9 cellular contexts compared by ENCODE assay signal in genomic region chr3:123025642-123026521, GRCh38. TPM values are rescaled to one million over a fixed set of nuclear protein-coding genes. Genes with fewer than 3 reads are reported as not detected.
DNase-seq lines count a peak whose midpoint lies in the region; ATAC-seq, FAIRE-seq and TF ChIP-seq lines count a peak whose summit lies in the region.
"Had no signal": no experiment of that assay in that cellular context is flagged by ENCODE, and none has a peak within 500 bp of the region (broad histone marks: within the 10 kb centered on the region; RNA-seq: fewer than 3 reads in every experiment).

No MANE protein-coding gene starts in this region.

- peak; percentile 29 to 42 (median 33) for ATAC-seq in pancreas
- no peak for ATAC-seq in GM18498 (IDR thresholded peaks at IDR 0.05; ENCODE audit: unreplicated experiment)

- peak overlapping the region; percentile 70 for H3K4me3 Mint-ChIP-seq in Caco-2 (ENCODE audit: unreplicated experiment)

- no peak for TF ChIP-seq CTCF in Caco-2 (IDR thresholded peaks at IDR 0.05; ENCODE audit: insufficient read depth in 1 of 2, low read depth in 1 of 2, low read length in 1 of 2, severe bottlenecking in 1 of 2, unreplicated experiment in 1 of 2)
- no peak for TF ChIP-seq CTCF in Peyer's patch (IDR thresholded peaks at IDR 0.05)
- TF ChIP-seq CTCF in pancreas (IDR thresholded peaks at IDR 0.05) = no peak

- H3K27me3 ChIP-seq in Caco-2 (replicated peaks; ENCODE audit: control insufficient read depth, insufficient read depth, low read length) (peaks cover 3% of the 10 kb centered on the region), Peyer's patch (peaks cover 0 to 23% of the 10 kb centered on the region in 2 donors), pancreas (peaks cover 0 to 4% (median 0%) of the 10 kb centered on the region in 4 donors)

- POLR2A ChIA-PET in Caco-2 (lab: Charles Lee) = no interaction called here

- no peak for TF ChIP-seq POLR2A in Peyer's patch (IDR thresholded peaks at IDR 0.05)

- no TSS peak for BruUV-seq in Caco-2 (replicated peaks; lab: Mats Ljungman, UMichigan)

- peaks cover 14% of the 10 kb centered on the region for H3K27me3 Mint-ChIP-seq in Caco-2 (ENCODE audit: insufficient read depth, unreplicated experiment)

- WGBS in pancreas, 2 donors = 31 to 40% methylated on average over 20 to 32 of the region's 33 CpGs

- intact Hi-C loops in Caco-2 (cut with micrococcal nuclease; ENCODE audit: unreplicated experiment) (loop anchor here (5.0 to 10.0 kb wide), 4 partner anchors 231 to 644 kb away; partner anchors contain the start of genes DTX3L, FAM162A, MIX23 and PARP9), cardiac septum (cut with DNase I) (loop anchor here (5.0 kb wide), 2 partner anchors 49 to 231 kb away; no protein-coding TSS in a partner anchor), pancreas (cut with DNase I) (loop anchor here in 1 of 3 donors (10.0 kb wide), 1 partner anchor 81 kb away; no protein-coding TSS in a partner anchor)

- DNase-seq in Caco-2 = no peak
- no peak for DNase-seq in Peyer's patch
- peak; percentile 78 for DNase-seq in cardiac septum (ENCODE audit: low spot score)
- DNase-seq in pancreas = peak; percentile 8 to 63 (median 28)
- DNase-seq in stimulated activated CD4-positive, alpha-beta T cell treated with anti-CD3 and anti-CD28 coated beads, Interleukin-4, amount 100 ng/mL, for 1 hour = no peak
- no peak for DNase-seq in glomerular visceral epithelial cell (ENCODE audit: extremely low spot score)
- no peak for DNase-seq in A172 (ENCODE audit: low spot score)

- peaks cover 12% of the 10 kb centered on the region for H3K4me1 Mint-ChIP-seq in Caco-2 (ENCODE audit: low read depth, unreplicated experiment)

- H3K9me3 ChIP-seq in Caco-2 (no peaks in the 10 kb centered on the region), Peyer's patch (no peaks in the 10 kb centered on the region), pancreas (no peaks in the 10 kb centered on the region)

- H3K36me3 ChIP-seq in Caco-2 (ENCODE audit: control insufficient read depth, insufficient read depth, low read length) (no peaks in the 10 kb centered on the region), Peyer's patch (no peaks in the 10 kb centered on the region), pancreas (no peaks in the 10 kb centered on the region)

- no peaks in the 10 kb centered on the region for H3K36me3 Mint-ChIP-seq in Caco-2 (ENCODE audit: insufficient read depth, unreplicated experiment)

- CTCF ChIA-PET in Caco-2 (lab: Charles Lee) = no interaction called here

- no peak overlapping the region for H3K4me3 ChIP-seq in Caco-2 (ENCODE audit: low read depth, low read length)
- peak overlapping the region in 3 of 4 donors; percentile 55 to 67 (median 58) for H3K4me3 ChIP-seq in Peyer's patch
- H3K4me3 ChIP-seq in pancreas = peak overlapping the region; percentile 38 to 68 (median 45)

- no peaks in the 10 kb centered on the region for H3K4me1 ChIP-seq in Caco-2
- H3K4me1 ChIP-seq in Peyer's patch = peaks cover 0 to 30% (median 17%) of the 10 kb centered on the region in 4 donors
- peaks cover 6 to 14% (median 10%) of the 10 kb centered on the region in 3 donors for H3K4me1 ChIP-seq in pancreas

- H3K27ac ChIP-seq in Peyer's patch (no peak overlapping the region), pancreas (no peak overlapping the region)

- no peak overlapping the region for H3K27ac Mint-ChIP-seq in Caco-2 (ENCODE audit: unreplicated experiment)

- FAIRE-seq in pancreas (lab: Jason Lieb, UNC) = no peak

- H3K9me3 Mint-ChIP-seq in Caco-2 (ENCODE audit: unreplicated experiment) = no peaks in the 10 kb centered on the region

RNA-seq across cellular contexts. Expression of gene SEMA5B, which starts 1.7 kb away (rescaled TPM):
- 0.84 and 1.0 TPM in 2 replicates for total RNA-seq in Caco-2 (2022)
- 1 to 10 TPM in 2 of 4 donors, under 1 TPM in 1, not detected in 1; 0.54 to 6.8 (median 2.5) TPM for total RNA-seq in Peyer's patch
- total RNA-seq in cardiac septum = 21.1 TPM
- total RNA-seq in pancreas = 1 to 10 TPM in 2 of 6 donors, under 1 TPM in 4; 0.52 to 2.7 (median 0.84) TPM
- 10 to 100 TPM in 1 of 2 donors, 1 to 10 TPM in 1; 3.5 to 11.0 TPM for polyA plus RNA-seq in pancreas
- not detected in 2 replicates for total RNA-seq in A172 (2014; rRNA removed; shearing (Covaris generic))
- total RNA-seq: T-helper 2 cell treated with Interferon-gamma antibody and Interleukin-4, amounts not matched to agents 100 ng/mL and 5 ng/mL, for 36 hours had no signal

RNA-seq across cellular contexts. Expression of gene PDIA5, which starts 40.9 kb away (rescaled TPM):
- total RNA-seq in Caco-2 (2022) (48.2 and 55.5 TPM in 2 replicates), Peyer's patch (10 to 100 TPM; 13.7 to 63.5 (median 19.4) TPM), cardiac septum (8.8 TPM), pancreas (10 to 100 TPM; 19.8 to 29.3 (median 26.2) TPM)
- 10 to 100 TPM; 22.2 to 26.9 TPM for polyA plus RNA-seq in pancreas
- 15.0 and 16.5 TPM in 2 replicates for total RNA-seq in A172 (2014; rRNA removed; shearing (Covaris generic))

Comparison
In these comparisons a context has a peak if more than half of its experiments do, and no peak if none do; other contexts are left out.
1. DNase-seq: peak in cardiac septum (single experiment) and pancreas (6 of 6); none in Caco-2 (0 of 2), Peyer's patch (0 of 3), stimulated activated CD4-positive, alpha-beta T cell treated with anti-CD3 and anti-CD28 coated beads, Interleukin-4, amount 100 ng/mL, for 1 hour (single experiment), glomerular visceral epithelial cell (single experiment) and A172 (single experiment).